1 cellular context compared by ENCODE assay signal in genomic region chr11:73234403-73235181, GRCh38.
TF ChIP-seq lines count a peak whose summit lies in the region.

No MANE protein-coding gene starts in this region.

TF ChIP-seq in H1, 55 proteins besides CTCF, POLR2A, EP300 and RAD21:
- TF ChIP-seq JUN (IDR thresholded peaks at IDR 0.05; ENCODE audit: low read depth, low read length), result no peak
- no peak for TF ChIP-seq JUND (IDR thresholded peaks at IDR 0.05; ENCODE audit: low read length)
- TF ChIP-seq YY1 (IDR thresholded peaks at IDR 0.05; ENCODE audit: low read depth, low read length), result no peak
- no peak for TF ChIP-seq SP1 (IDR thresholded peaks at IDR 0.05; ENCODE audit: low read depth, low read length)
- TF ChIP-seq GTF2F1 (IDR thresholded peaks at IDR 0.05; ENCODE audit: borderline replicate concordance, low read depth, low read length), result no peak
